Comparison of ENCODE assay signal across 1 cellular context in the genomic region with DNA sequence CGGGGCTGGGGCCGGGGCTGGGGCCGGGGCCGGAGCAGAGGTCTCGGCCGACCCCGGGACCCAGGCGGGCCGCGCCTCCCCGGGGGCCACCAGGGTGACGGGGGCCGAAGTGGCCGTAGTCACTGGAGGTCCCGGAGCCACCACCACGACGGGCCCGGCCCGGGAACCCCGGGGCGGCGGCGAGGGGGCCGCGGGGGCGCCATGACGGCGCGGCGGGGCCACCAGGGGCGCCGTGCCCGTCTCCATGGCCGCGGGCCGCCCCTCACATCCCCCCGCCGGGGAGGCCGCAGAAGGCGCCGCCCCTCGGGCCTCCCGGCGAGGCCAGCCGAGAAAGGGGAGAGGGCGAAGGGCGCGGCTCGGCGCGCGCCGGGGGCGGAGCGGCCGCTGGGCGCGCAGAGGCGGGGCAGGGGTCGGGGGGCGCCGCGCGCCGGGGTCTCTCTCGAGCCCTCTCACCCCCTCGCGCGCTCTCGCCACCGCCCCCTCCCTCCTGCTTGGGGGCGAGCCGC.
TF ChIP-seq lines count a peak whose summit lies in the region.

No MANE protein-coding gene starts in this region.

TF ChIP-seq in IMR-90, 13 proteins besides CTCF, POLR2A, EP300 and RAD21:
- TF ChIP-seq MXI1 (IDR thresholded peaks at IDR 0.05; ENCODE audit: borderline replicate concordance, low read depth, low read length) (no peak), NFE2L2 (IDR thresholded peaks at IDR 0.05; ENCODE audit: low read depth, low read length) (no peak), SMC3 (IDR thresholded peaks at IDR 0.05; ENCODE audit: low read depth, low read length) (no peak), RCOR1 (IDR thresholded peaks at IDR 0.05; ENCODE audit: insufficient replicate concordance, low read length) (no peak), MAZ (IDR thresholded peaks at IDR 0.05; ENCODE audit: borderline replicate concordance, low read depth, low read length) (no peak; the same call in 1 of the 2 replicates), FOS (IDR thresholded peaks at IDR 0.05; ENCODE audit: low read depth, low read length) (no peak), MAFK (IDR thresholded peaks at IDR 0.05; ENCODE audit: low read depth, low read length) (no peak), BHLHE40 (IDR thresholded peaks at IDR 0.05; ENCODE audit: low read depth, low read length) (no peak), CHD1 (IDR thresholded peaks at IDR 0.05; ENCODE audit: low read depth, low read length) (no peak), CEBPB (IDR thresholded peaks at IDR 0.05; ENCODE audit: low read depth, low read length) (no peak), RFX5 (IDR thresholded peaks at IDR 0.05; ENCODE audit: low read depth, low read length) (no peak)
- TF ChIP-seq, protein P1, sequence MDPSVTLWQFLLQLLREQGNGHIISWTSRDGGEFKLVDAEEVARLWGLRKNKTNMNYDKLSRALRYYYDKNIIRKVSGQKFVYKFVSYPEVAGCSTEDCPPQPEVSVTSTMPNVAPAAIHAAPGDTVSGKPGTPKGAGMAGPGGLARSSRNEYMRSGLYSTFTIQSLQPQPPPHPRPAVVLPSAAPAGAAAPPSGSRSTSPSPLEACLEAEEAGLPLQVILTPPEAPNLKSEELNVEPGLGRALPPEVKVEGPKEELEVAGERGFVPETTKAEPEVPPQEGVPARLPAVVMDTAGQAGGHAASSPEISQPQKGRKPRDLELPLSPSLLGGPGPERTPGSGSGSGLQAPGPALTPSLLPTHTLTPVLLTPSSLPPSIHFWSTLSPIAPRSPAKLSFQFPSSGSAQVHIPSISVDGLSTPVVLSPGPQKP (IDR thresholded peaks at IDR 0.05; ENCODE audit: borderline replicate concordance, low read depth, low read length), result no peak
